In the genomic region with DNA sequence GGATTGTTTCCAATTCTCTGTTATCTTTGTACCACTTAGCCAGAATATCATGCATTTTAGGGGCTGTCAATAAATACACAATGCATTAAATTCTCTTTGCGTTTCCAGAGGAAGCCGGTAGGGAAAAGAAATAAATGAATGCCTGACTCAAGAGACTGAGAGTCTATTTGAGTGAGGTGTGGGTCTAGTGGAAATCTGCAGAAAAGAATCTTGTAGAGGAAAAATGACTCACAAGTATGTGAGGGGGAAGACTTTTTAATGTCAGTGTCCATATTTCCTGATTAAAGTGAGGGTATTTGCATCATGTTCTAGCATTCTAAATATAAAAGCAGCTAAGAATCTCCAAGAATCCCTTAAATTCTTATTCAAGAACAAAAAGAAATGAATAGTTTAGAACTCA, we compare ENCODE assay signal across 19 cellular contexts.
DNase-seq lines count a peak whose midpoint lies in the region; ATAC-seq, FAIRE-seq and TF ChIP-seq lines count a peak whose summit lies in the region.
"Had no signal": no experiment of that assay in that cellular context is flagged by ENCODE, and none has a peak within 500 bp of the region (broad histone marks: within the 10 kb centered on the region; RNA-seq: fewer than 3 reads in every experiment).

No MANE protein-coding gene starts in this region.

- no peaks in the 10 kb centered on the region for H3K27me3 Mint-ChIP-seq in stimulated activated naive CD8-positive, alpha-beta T cell treated with anti-CD3 and anti-CD28 coated beads, Interleukin-15, Interleukin-2, amounts not matched to agents 100 ng/mL and 50 ng/mL, for 24 hours
- H3K27me3 Mint-ChIP-seq in stimulated activated naive CD8-positive, alpha-beta T cell treated with anti-CD3 and anti-CD28 coated beads, Interleukin-15, amount 100 ng/mL, for 72 hours = no peaks in the 10 kb centered on the region
- H3K27me3 Mint-ChIP-seq in astrocyte (ENCODE audit: low read depth, unreplicated experiment) = no peaks in the 10 kb centered on the region
- H3K27me3 Mint-ChIP-seq: CD4-positive, alpha-beta T cell had no signal

- DNase-seq in stimulated activated naive CD8-positive, alpha-beta T cell treated with anti-CD3 and anti-CD28 coated beads, Interleukin-15, amount 100 ng/mL, for 72 hours = no peak
- peak; percentile 72 for DNase-seq in astrocyte (ENCODE audit: low read depth)
- DNase-seq in kidney glomerular epithelial cell (lab: John Stamatoyannopoulos, UW) = peak; percentile 21
- no peak for DNase-seq in superior temporal gyrus (ENCODE audit: extremely low spot score)
- DNase-seq in lower leg skin (ENCODE audit: low spot score in 2 of 2) = no peak
- DNase-seq in NCI-H128 (lab: John Stamatoyannopoulos, UW; ENCODE audit: unreplicated experiment) = no peak
- DNase-seq: activated CD4-positive, alpha-beta T cell treated with anti-CD3 and anti-CD28 coated beads for 1 hour; activated CD8-positive, alpha-beta memory T cell treated with anti-CD3 and anti-CD28 coated beads, Interleukin-2, amount 10 ng/mL, durations not matched to agents 7 days and 5 days; amygdala; CD4-positive, alpha-beta T cell; mesendoderm; NCI-H2029; NCI-H69; stimulated activated naive CD8-positive, alpha-beta T cell treated with anti-CD3 and anti-CD28 coated beads, Interleukin-15, Interleukin-2, amounts not matched to agents 100 U/mL and 50 U/mL, for 24 hours had no signal

- peak overlapping the region; percentile 47 for H3K27ac Mint-ChIP-seq in stimulated activated naive CD8-positive, alpha-beta T cell treated with anti-CD3 and anti-CD28 coated beads, Interleukin-15, Interleukin-2, amounts not matched to agents 100 ng/mL and 50 ng/mL, for 24 hours
- no peak overlapping the region for H3K27ac Mint-ChIP-seq in stimulated activated naive CD8-positive, alpha-beta T cell treated with anti-CD3 and anti-CD28 coated beads, Interleukin-15, amount 100 ng/mL, for 72 hours
- H3K27ac Mint-ChIP-seq in astrocyte (ENCODE audit: unreplicated experiment) = peak overlapping the region; percentile 56
- H3K27ac Mint-ChIP-seq: activated CD8-positive, alpha-beta memory T cell treated with anti-CD3 and anti-CD28 coated beads, Interleukin-2, amount 10 ng/mL, durations not matched to agents 7 days and 5 days; activated T-helper 2 cell treated with anti-CD3 and anti-CD28 coated beads, Interferon-gamma antibody, Interleukin-2, Interleukin-4, amounts not matched to agents 10 μg/mL and 5 μg/mL and 100 μg/mL, durations not matched to agents 14 hours and 24 hours and 36 hours; CD4-positive, alpha-beta T cell; neural progenitor cell had no signal

- H3K4me3 ChIP-seq in astrocyte (ENCODE audit: insufficient read depth, low read depth, low read length) (no peak overlapping the region), lower leg skin (ENCODE audit: low read depth, poor library complexity, severe bottlenecking) (no peak overlapping the region)
- H3K4me3 ChIP-seq: coronary artery, neural progenitor cell had no signal

- no peaks in the 10 kb centered on the region for H3K27me3 ChIP-seq in astrocyte (ENCODE audit: insufficient read depth, low read length)
- H3K27me3 ChIP-seq: neural progenitor cell had no signal

- H3K4me3 Mint-ChIP-seq in stimulated activated naive CD8-positive, alpha-beta T cell treated with anti-CD3 and anti-CD28 coated beads, Interleukin-15, Interleukin-2, amounts not matched to agents 100 ng/mL and 50 ng/mL, for 24 hours = peak overlapping the region; percentile 11
- H3K4me3 Mint-ChIP-seq in stimulated activated naive CD8-positive, alpha-beta T cell treated with anti-CD3 and anti-CD28 coated beads, Interleukin-15, amount 100 ng/mL, for 72 hours = no peak overlapping the region
- no peak overlapping the region for H3K4me3 Mint-ChIP-seq in astrocyte (ENCODE audit: unreplicated experiment)
- H3K4me3 Mint-ChIP-seq: activated CD8-positive, alpha-beta memory T cell treated with anti-CD3 and anti-CD28 coated beads, Interleukin-2, amount 10 ng/mL, durations not matched to agents 7 days and 5 days; CD4-positive, alpha-beta T cell; neural progenitor cell had no signal

- no peaks in the 10 kb centered on the region for H3K9me3 ChIP-seq in astrocyte (ENCODE audit: insufficient read depth, low read depth, low read length)

- peaks cover 100% of the 10 kb centered on the region for H3K79me2 ChIP-seq in astrocyte (ENCODE audit: insufficient read depth, low read length)

- intact Hi-C loops in lower leg skin (cut with DNase I; ENCODE audit: low total_unique reads) = no loop called here

- TF ChIP-seq POLR2A in lower leg skin (IDR thresholded peaks at IDR 0.05) = no peak

- 78 to 84% methylated on average over 2 of the region's 2 CpGs for WGBS in lower leg skin, 2 donors

- peaks cover 21% of the 10 kb centered on the region for H3K4me1 ChIP-seq in astrocyte (ENCODE audit: insufficient read depth, low read length)
- H3K4me1 ChIP-seq: neural progenitor cell had no signal

- H3K4me1 Mint-ChIP-seq in stimulated activated naive CD8-positive, alpha-beta T cell treated with anti-CD3 and anti-CD28 coated beads, Interleukin-15, Interleukin-2, amounts not matched to agents 100 ng/mL and 50 ng/mL, for 24 hours (ENCODE audit: low read depth) = peaks cover 43% of the 10 kb centered on the region
- H3K4me1 Mint-ChIP-seq in stimulated activated naive CD8-positive, alpha-beta T cell treated with anti-CD3 and anti-CD28 coated beads, Interleukin-15, amount 100 ng/mL, for 72 hours = peaks cover 22% of the 10 kb centered on the region
- H3K4me1 Mint-ChIP-seq in astrocyte (ENCODE audit: low read depth, unreplicated experiment) = peaks cover 49% of the 10 kb centered on the region

- no peak for ATAC-seq in stimulated activated naive CD8-positive, alpha-beta T cell treated with anti-CD3 and anti-CD28 coated beads, Interleukin-15, amount 100 ng/mL, for 72 hours
- ATAC-seq in GM19395 (IDR thresholded peaks at IDR 0.05; ENCODE audit: unreplicated experiment) = no peak
- ATAC-seq: activated CD8-positive, alpha-beta memory T cell treated with anti-CD3 and anti-CD28 coated beads, Interleukin-2, amount 10 ng/mL, durations not matched to agents 7 days and 5 days; stimulated activated naive CD8-positive, alpha-beta T cell treated with anti-CD3 and anti-CD28 coated beads, Interleukin-15, Interleukin-2, amounts not matched to agents 100 U/mL and 50 U/mL, for 24 hours had no signal

- H3K36me3 ChIP-seq in astrocyte (ENCODE audit: insufficient read depth, low read length) = peaks cover 15% of the 10 kb centered on the region
- H3K36me3 ChIP-seq: neural progenitor cell had no signal

- peak overlapping the region; percentile 37 for H3K4me2 ChIP-seq in astrocyte (ENCODE audit: low read length)
- H3K4me2 ChIP-seq: neural progenitor cell had no signal

- H3K9ac ChIP-seq in astrocyte (ENCODE audit: low read length) = no peak overlapping the region
- H3K9ac ChIP-seq: neural progenitor cell had no signal

- H4K20me1 ChIP-seq in astrocyte (ENCODE audit: insufficient read depth, low read length) = peaks cover 91% of the 10 kb centered on the region

- H3K27ac ChIP-seq in astrocyte (ENCODE audit: low read depth, low read length) = no peak overlapping the region
- H3K27ac ChIP-seq: coronary artery, neural progenitor cell had no signal

- no peak overlapping the region for H2AFZ ChIP-seq in astrocyte (ENCODE audit: low read depth, low read length)
- H2AFZ ChIP-seq: neural progenitor cell had no signal

- peaks cover 10% of the 10 kb centered on the region for H3K36me3 Mint-ChIP-seq in stimulated activated naive CD8-positive, alpha-beta T cell treated with anti-CD3 and anti-CD28 coated beads, Interleukin-15, Interleukin-2, amounts not matched to agents 100 ng/mL and 50 ng/mL, for 24 hours (ENCODE audit: low read depth)
- peaks cover 9% of the 10 kb centered on the region for H3K36me3 Mint-ChIP-seq in astrocyte (ENCODE audit: low read depth, unreplicated experiment)

- no peak for FAIRE-seq in astrocyte (lab: Jason Lieb, UNC)

- no peak for TF ChIP-seq CTCF in astrocyte (IDR thresholded peaks at IDR 0.05; ENCODE audit: insufficient read depth, low read depth, low read length)
- TF ChIP-seq CTCF in lower leg skin (IDR thresholded peaks at IDR 0.05) = no peak

- H3K9me3 Mint-ChIP-seq in stimulated activated naive CD8-positive, alpha-beta T cell treated with anti-CD3 and anti-CD28 coated beads, Interleukin-15, Interleukin-2, amounts not matched to agents 100 ng/mL and 50 ng/mL, for 24 hours = peaks cover 4% of the 10 kb centered on the region
- H3K9me3 Mint-ChIP-seq in stimulated activated naive CD8-positive, alpha-beta T cell treated with anti-CD3 and anti-CD28 coated beads, Interleukin-15, amount 100 ng/mL, for 72 hours = peaks cover 5 to 6% of the 10 kb centered on the region in 2 donors
- H3K9me3 Mint-ChIP-seq in astrocyte (ENCODE audit: unreplicated experiment) = peaks cover 2% of the 10 kb centered on the region
- H3K9me3 Mint-ChIP-seq: CD4-positive, alpha-beta T cell had no signal

Comparison
In these comparisons a context has a peak if more than half of its experiments do, and no peak if none do; other contexts are left out.
1. H3K27ac Mint-ChIP-seq: peak in stimulated activated naive CD8-positive, alpha-beta T cell treated with anti-CD3 and anti-CD28 coated beads, Interleukin-15, Interleukin-2, amounts not matched to agents 100 ng/mL and 50 ng/mL, for 24 hours (single experiment) and astrocyte (single experiment); none in stimulated activated naive CD8-positive, alpha-beta T cell treated with anti-CD3 and anti-CD28 coated beads, Interleukin-15, amount 100 ng/mL, for 72 hours (0 of 2).
2. DNase-seq: peak in astrocyte (single experiment) and kidney glomerular epithelial cell (single experiment); none in stimulated activated naive CD8-positive, alpha-beta T cell treated with anti-CD3 and anti-CD28 coated beads, Interleukin-15, amount 100 ng/mL, for 72 hours (0 of 2), superior temporal gyrus (single experiment), lower leg skin (0 of 2) and NCI-H128 (single experiment).